ENCODE assay signal across 1 cellular context in genomic region chr16:50371936-50372595, GRCh38.
TF ChIP-seq lines count a peak whose summit lies in the region.

No MANE protein-coding gene starts in this region.

TF ChIP-seq in HepG2, 621 proteins besides CTCF, POLR2A, EP300 and RAD21 (continued from another document and continues in another):
- TF ChIP-seq HINFP (CRISPR knock-in tag; IDR thresholded peaks at IDR 0.05; ENCODE audit: low read depth) (no peak), MEIS1 (CRISPR knock-in tag; IDR thresholded peaks at IDR 0.05; ENCODE audit: borderline replicate concordance) (no peak), MYC (CRISPR knock-in tag; IDR thresholded peaks at IDR 0.05; ENCODE audit: borderline replicate concordance) (peak; percentile 18; the same call in 1 of the 2 replicates), ZNF432 (CRISPR knock-in tag; IDR thresholded peaks at IDR 0.05; ENCODE audit: borderline replicate concordance) (no peak), ZNF234 (CRISPR knock-in tag; conservative IDR thresholded peaks at IDR 0.05) (no peak), FOXC1 (CRISPR knock-in tag; IDR thresholded peaks at IDR 0.05; ENCODE audit: borderline replicate concordance) (peak; percentile 47; the same call in 1 of the 2 replicates), HMGXB4 (CRISPR knock-in tag; IDR thresholded peaks at IDR 0.05; ENCODE audit: borderline replicate concordance in 1 of 2, low read depth in 1 of 2) (peak in 1 of 2 experiments; percentile 19; a peak in 1 of 4 replicates), SMC3 (IDR thresholded peaks at IDR 0.05; ENCODE audit: low read length) (peak; percentile 53), ZNF740 (CRISPR knock-in tag; IDR thresholded peaks at IDR 0.05) (no peak), MXD1 (CRISPR knock-in tag; IDR thresholded peaks at IDR 0.05) (peak; percentile 52), ZNF496 (CRISPR knock-in tag; IDR thresholded peaks at IDR 0.05; ENCODE audit: insufficient replicate concordance) (no peak), NR2F1 (CRISPR knock-in tag; IDR thresholded peaks at IDR 0.05) (no peak), FOXA1 (IDR thresholded peaks at IDR 0.05) (no peak), FOXA1 (CRISPR knock-in tag; IDR thresholded peaks at IDR 0.05) (no peak), HES4 (CRISPR knock-in tag; IDR thresholded peaks at IDR 0.05; ENCODE audit: borderline replicate concordance) (no peak), HNF1A (IDR thresholded peaks at IDR 0.05; ENCODE audit: low read depth) (no peak), HNF1A (CRISPR knock-in tag; IDR thresholded peaks at IDR 0.05; ENCODE audit: borderline replicate concordance) (0 out of 2 replicates have a peak, but pooled peaks have one; percentile 8), ZBTB3 (CRISPR knock-in tag; IDR thresholded peaks at IDR 0.05; ENCODE audit: borderline replicate concordance, low read depth) (no peak), ZNF550 (CRISPR knock-in tag; IDR thresholded peaks at IDR 0.05; ENCODE audit: borderline replicate concordance) (no peak), ZNF547 (CRISPR knock-in tag; IDR thresholded peaks at IDR 0.05) (no peak), HOXA7 (CRISPR knock-in tag; IDR thresholded peaks at IDR 0.05) (0 out of 2 replicates have a peak, but pooled peaks have one; percentile 50), RNF219 (CRISPR knock-in tag; IDR thresholded peaks at IDR 0.05) (no peak), ZNF512 (CRISPR knock-in tag; IDR thresholded peaks at IDR 0.05) (no peak), ZNF580 (CRISPR knock-in tag; IDR thresholded peaks at IDR 0.05; ENCODE audit: borderline replicate concordance, low read depth) (peak; percentile 33; the same call in 1 of the 2 replicates), HBP1 (CRISPR knock-in tag; IDR thresholded peaks at IDR 0.05; ENCODE audit: low read depth) (0 out of 2 replicates have a peak, but pooled peaks have one; percentile 67), ZNF781 (CRISPR knock-in tag; IDR thresholded peaks at IDR 0.05; ENCODE audit: borderline replicate concordance, not compliant biosample characterization) (no peak), XRCC5 (optimal IDR thresholded peaks at IDR 0.05; ENCODE audit: low read length) (peak; percentile 42), MXI1 (IDR thresholded peaks at IDR 0.05; ENCODE audit: borderline replicate concordance, low read depth, low read length) (0 out of 3 replicates have a peak, but pooled peaks have one; percentile 12), E2F5 (CRISPR knock-in tag; conservative IDR thresholded peaks at IDR 0.05) (no peak), SATB2 (CRISPR knock-in tag; IDR thresholded peaks at IDR 0.05) (no peak), RORA (CRISPR knock-in tag; IDR thresholded peaks at IDR 0.05) (no peak), SRF (IDR thresholded peaks at IDR 0.05; ENCODE audit: low read depth, low read length) (no peak), KLF9 (CRISPR knock-in tag; IDR thresholded peaks at IDR 0.05; ENCODE audit: low read depth) (no peak), FOXO1 (CRISPR knock-in tag; IDR thresholded peaks at IDR 0.05) (peak; percentile 31; the same call in 1 of the 2 replicates), SOX6 (IDR thresholded peaks at IDR 0.05) (no peak), SOX6 (CRISPR knock-in tag; IDR thresholded peaks at IDR 0.05) (0 out of 2 replicates have a peak, but pooled peaks have one; percentile 9), KDM2A (CRISPR knock-in tag; IDR thresholded peaks at IDR 0.05; ENCODE audit: borderline replicate concordance, low read depth) (no peak), NFE2L1 (CRISPR knock-in tag; IDR thresholded peaks at IDR 0.05; ENCODE audit: borderline replicate concordance) (no peak), YY1 (IDR thresholded peaks at IDR 0.05; ENCODE audit: insufficient read depth, insufficient replicate concordance, low read depth, low read length) (no peak), ZFAT (CRISPR knock-in tag; conservative IDR thresholded peaks at IDR 0.05) (no peak), ZFP62 (CRISPR knock-in tag; IDR thresholded peaks at IDR 0.05) (no peak), YEATS2 (CRISPR knock-in tag; IDR thresholded peaks at IDR 0.05; ENCODE audit: borderline replicate concordance) (no peak), ZNF709 (CRISPR knock-in tag; IDR thresholded peaks at IDR 0.05) (no peak), SUZ12 (IDR thresholded peaks at IDR 0.05; ENCODE audit: low read depth, low read length) (no peak), SAP130 (CRISPR knock-in tag; IDR thresholded peaks at IDR 0.05; ENCODE audit: low read depth) (peak; percentile 21; the same call in 1 of the 2 replicates), ZNF772 (CRISPR knock-in tag; IDR thresholded peaks at IDR 0.05) (peak; percentile 67; the same call in 1 of the 2 replicates), ASH2L (IDR thresholded peaks at IDR 0.05; ENCODE audit: insufficient read length, low read depth, low read length) (no peak), SMAD1 (CRISPR knock-in tag; IDR thresholded peaks at IDR 0.05; ENCODE audit: borderline replicate concordance, low read depth) (no peak)
